In genomic region chr3:69439683-69440270, GRCh38 we compare ENCODE assay signal across 1 cellular context.
TF ChIP-seq lines count a peak whose summit lies in the region.

No MANE protein-coding gene starts in this region.

TF ChIP-seq in HepG2, 621 proteins besides CTCF, POLR2A, EP300 and RAD21 (continued from another document):
- no peak for TF ChIP-seq HMGXB3 (CRISPR knock-in tag; IDR thresholded peaks at IDR 0.05; ENCODE audit: borderline replicate concordance)
- TF ChIP-seq CERS6 (CRISPR knock-in tag; IDR thresholded peaks at IDR 0.05) = no peak
- no peak for TF ChIP-seq NFATC3 (CRISPR knock-in tag; IDR thresholded peaks at IDR 0.05)
- TF ChIP-seq ARNT2 (CRISPR knock-in tag; IDR thresholded peaks at IDR 0.05; ENCODE audit: low read depth) = no peak
- no peak for TF ChIP-seq NFE2 (CRISPR knock-in tag; IDR thresholded peaks at IDR 0.05)
- no peak for TF ChIP-seq IRF1 (CRISPR knock-in tag; IDR thresholded peaks at IDR 0.05; ENCODE audit: low read depth)
- TF ChIP-seq SP4 (CRISPR knock-in tag; IDR thresholded peaks at IDR 0.05) = no peak
- TF ChIP-seq NFIB (CRISPR knock-in tag; IDR thresholded peaks at IDR 0.05; ENCODE audit: borderline replicate concordance) = no peak
- no peak for TF ChIP-seq ZNF652 (CRISPR knock-in tag; IDR thresholded peaks at IDR 0.05; ENCODE audit: borderline replicate concordance, low read depth)
- no peak for TF ChIP-seq USF2 (IDR thresholded peaks at IDR 0.05; ENCODE audit: low read depth, low read length)
- no peak for TF ChIP-seq USF2 (CRISPR knock-in tag; IDR thresholded peaks at IDR 0.05; ENCODE audit: borderline replicate concordance)
- TF ChIP-seq SALL1 (CRISPR knock-in tag; IDR thresholded peaks at IDR 0.05) = no peak
- TF ChIP-seq NPAS2 (CRISPR knock-in tag; IDR thresholded peaks at IDR 0.05; ENCODE audit: borderline replicate concordance) = no peak
- TF ChIP-seq ZBTB49 (CRISPR knock-in tag; IDR thresholded peaks at IDR 0.05; ENCODE audit: borderline replicate concordance) = no peak
